ENCODE assay signal across 8 cellular contexts in genomic region chr14:64720190-64720589, GRCh38. TPM values are rescaled to one million over a fixed set of nuclear protein-coding genes. Genes with fewer than 3 reads are reported as not detected.
A peak's percentile ranks its signal among the peaks of the same experiment; 100 is the strongest.
DNase-seq lines count a peak whose midpoint lies in the region; ATAC-seq and TF ChIP-seq lines count a peak whose summit lies in the region.

No MANE protein-coding gene starts in this region.

- H3K4me1 Mint-ChIP-seq in activated T-helper 2 cell treated with anti-CD3 and anti-CD28 coated beads, Interferon-gamma antibody, Interleukin-2, Interleukin-4, amounts not matched to agents 10 μg/mL and 5 μg/mL and 100 μg/mL, durations not matched to agents 14 hours and 24 hours and 36 hours (ENCODE audit: low read depth), result peaks cover 39% of the 10 kb centered on the region

- intact Hi-C loops in breast epithelium (cut with DNase I; ENCODE audit: low total_unique reads), result no loop called here
- intact Hi-C loops in activated T-helper 2 cell treated with anti-CD3 and anti-CD28 coated beads, Interferon-gamma antibody, Interleukin-2, Interleukin-4, amounts not matched to agents 10 μg/mL and 5 μg/mL and 100 μg/mL, durations not matched to agents 14 hours and 24 hours and 36 hours (cut with micrococcal nuclease), result no loop called here

- ATAC-seq in GM18505 (IDR thresholded peaks at IDR 0.05; ENCODE audit: unreplicated experiment), result no peak
- no peak for ATAC-seq in GM21360 (IDR thresholded peaks at IDR 0.05; ENCODE audit: unreplicated experiment)

- TF ChIP-seq POLR2A in breast epithelium (IDR thresholded peaks at IDR 0.05) (peak; percentile 23), GM18505 (IDR thresholded peaks at IDR 0.05; ENCODE audit: borderline replicate concordance, extremely low read depth, insufficient read depth, insufficient read length) (no peak)

- H3K36me3 Mint-ChIP-seq in activated T-helper 2 cell treated with anti-CD3 and anti-CD28 coated beads, Interferon-gamma antibody, Interleukin-2, Interleukin-4, amounts not matched to agents 10 μg/mL and 5 μg/mL and 100 μg/mL, durations not matched to agents 14 hours and 24 hours and 36 hours (ENCODE audit: low read depth), result no peaks in the 10 kb centered on the region

- no peaks in the 10 kb centered on the region for H3K9me3 ChIP-seq in breast epithelium

- TF ChIP-seq CTCF in breast epithelium (IDR thresholded peaks at IDR 0.05), result no peak

- peak overlapping the region; percentile 89 to 93 for H3K27ac ChIP-seq in breast epithelium

- DNase-seq in AG08396 (ENCODE audit: low spot score) (peak; percentile 71), LHCN-M2 (ENCODE audit: low read depth) (peak; percentile 21), breast epithelium (ENCODE audit: low spot score in 2 of 2) (peak; percentile 53 to 61), mucosa of gallbladder (ENCODE audit: low spot score) (peak; percentile 83), OCI-M1 (lab: John Stamatoyannopoulos, UW) (no peak)
- no peak for DNase-seq in activated T-helper 2 cell treated with anti-CD3 and anti-CD28 coated beads, Interferon-gamma antibody, Interleukin-2, Interleukin-4, amounts not matched to agents 10 μg/mL and 5 μg/mL and 100 μg/mL, durations not matched to agents 14 hours and 24 hours and 36 hours (ENCODE audit: low spot score)

- H3K4me3 ChIP-seq in breast epithelium, result no peak overlapping the region

- H3K36me3 ChIP-seq in breast epithelium, result no peaks in the 10 kb centered on the region

- H3K27me3 ChIP-seq in breast epithelium, result no peaks in the 10 kb centered on the region

- H3K27ac Mint-ChIP-seq in activated T-helper 2 cell treated with anti-CD3 and anti-CD28 coated beads, Interferon-gamma antibody, Interleukin-2, Interleukin-4, amounts not matched to agents 10 μg/mL and 5 μg/mL and 100 μg/mL, durations not matched to agents 14 hours and 24 hours and 36 hours, result no peak overlapping the region

- H3K27me3 Mint-ChIP-seq in activated T-helper 2 cell treated with anti-CD3 and anti-CD28 coated beads, Interferon-gamma antibody, Interleukin-2, Interleukin-4, amounts not matched to agents 10 μg/mL and 5 μg/mL and 100 μg/mL, durations not matched to agents 14 hours and 24 hours and 36 hours (ENCODE audit: low read depth), result peaks cover 4% of the 10 kb centered on the region

- H3K4me1 ChIP-seq in breast epithelium, result peaks cover 5 to 34% of the 10 kb centered on the region in 2 donors

- no peaks in the 10 kb centered on the region for H3K9me3 Mint-ChIP-seq in activated T-helper 2 cell treated with anti-CD3 and anti-CD28 coated beads, Interferon-gamma antibody, Interleukin-2, Interleukin-4, amounts not matched to agents 10 μg/mL and 5 μg/mL and 100 μg/mL, durations not matched to agents 14 hours and 24 hours and 36 hours

- H3K4me3 Mint-ChIP-seq in activated T-helper 2 cell treated with anti-CD3 and anti-CD28 coated beads, Interferon-gamma antibody, Interleukin-2, Interleukin-4, amounts not matched to agents 10 μg/mL and 5 μg/mL and 100 μg/mL, durations not matched to agents 14 hours and 24 hours and 36 hours (ENCODE audit: low read depth), result no peak overlapping the region

RNA-seq across cellular contexts. Expression of gene PLEKHG3, which starts 16.0 kb away (rescaled TPM):
- total RNA-seq in LHCN-M2 (2014; rRNA removed), result 3.5 and 6.0 TPM in 2 replicates
- polyA plus RNA-seq in LHCN-M2 (2012), result 5.9 TPM
- total RNA-seq in breast epithelium, result 10 to 100 TPM; 18.7 to 31.5 (median 30.3) TPM
- 101 TPM for total RNA-seq in mucosa of gallbladder
- 1.0 and 1.9 TPM in 2 replicates for total RNA-seq in activated T-helper 2 cell treated with anti-CD3 and anti-CD28 coated beads, Interferon-gamma antibody, Interleukin-2, Interleukin-4, amounts not matched to agents 10 μg/mL and 5 μg/mL and 100 μg/mL, durations not matched to agents 14 hours and 24 hours and 36 hours

Comparison
In these comparisons a context has a peak if more than half of its experiments do, and no peak if none do; other contexts are left out.
1. DNase-seq: peak in AG08396 (single experiment), LHCN-M2 (single experiment), breast epithelium (2 of 2) and mucosa of gallbladder (single experiment); none in OCI-M1 (single experiment) and activated T-helper 2 cell treated with anti-CD3 and anti-CD28 coated beads, Interferon-gamma antibody, Interleukin-2, Interleukin-4, amounts not matched to agents 10 μg/mL and 5 μg/mL and 100 μg/mL, durations not matched to agents 14 hours and 24 hours and 36 hours (single experiment).